In genomic region chr10:74683067-74683466, GRCh38 we compare ENCODE assay signal across 23 cellular contexts.
A peak's percentile ranks its signal among the peaks of the same experiment; 100 is the strongest.
DNase-seq lines count a peak whose midpoint lies in the region; ATAC-seq and TF ChIP-seq lines count a peak whose summit lies in the region.
"Had no signal": no experiment of that assay in that cellular context is flagged by ENCODE, and none has a peak within 500 bp of the region (broad histone marks: within the 10 kb centered on the region; RNA-seq: fewer than 3 reads in every experiment).

No MANE protein-coding gene starts in this region.

- peaks cover 17% of the 10 kb centered on the region for H3K4me1 Mint-ChIP-seq in T-helper 2 cell treated with Interferon-gamma antibody and Interleukin-4, amounts not matched to agents 5 μg/mL and 100 μg/mL, for 36 hours (ENCODE audit: low read depth)

- H3K4me1 ChIP-seq in Karpas-422 (ENCODE audit: low read length) (peaks cover 32% of the 10 kb centered on the region), body of pancreas (peaks cover 32% of the 10 kb centered on the region), mesenchymal stem cell (ENCODE audit: control insufficient read depth, insufficient read depth, low read depth, low read length) (no peaks in the 10 kb centered on the region)
- H3K4me1 ChIP-seq: colonic mucosa, SJSA1, upper lobe of left lung had no signal

- H4K91ac ChIP-seq in mesenchymal stem cell (ENCODE audit: low read length), result no peak overlapping the region

- H3K27ac ChIP-seq in Karpas-422 (ENCODE audit: low read length) (peak overlapping the region; percentile 86), body of pancreas (peak overlapping the region in 3 of 4 donors; percentile 3 to 29 (median 28)), mesenchymal stem cell (ENCODE audit: low read length, poor library complexity, severe bottlenecking) (no peak overlapping the region)
- H3K27ac ChIP-seq: SJSA1, upper lobe of left lung had no signal

- H4K20me1 ChIP-seq in Karpas-422 (ENCODE audit: insufficient read depth, low read depth, low read length), result no peaks in the 10 kb centered on the region

- no peak overlapping the region for H3K4me3 Mint-ChIP-seq in T-helper 2 cell treated with Interferon-gamma antibody and Interleukin-4, amounts not matched to agents 5 μg/mL and 100 μg/mL, for 36 hours
- H3K4me3 Mint-ChIP-seq: activated naive CD4-positive, alpha-beta T cell treated with anti-CD3 and anti-CD28 coated beads, Interleukin-2, amount 50 U/mL, for 24 hours; IgD-negative memory B cell; naive thymus-derived CD8-positive, alpha-beta T cell had no signal

- H3K4me3 ChIP-seq in GM12865 (ENCODE audit: low read depth, low read length), result no peak overlapping the region
- H3K4me3 ChIP-seq in Karpas-422 (ENCODE audit: low read length), result 0 out of 2 replicates have a peak overlapping the region, but pooled peaks have one; percentile 40
- H3K4me3 ChIP-seq in body of pancreas, result no peak overlapping the region
- no peak overlapping the region for H3K4me3 ChIP-seq in mesenchymal stem cell (ENCODE audit: insufficient read depth in 1 of 2, low read depth in 1 of 2, low read length in 2 of 2)
- H3K4me3 ChIP-seq: colonic mucosa, MG63, SJSA1, stomach, upper lobe of left lung had no signal

- H3K36me3 Mint-ChIP-seq in T-helper 2 cell treated with Interferon-gamma antibody and Interleukin-4, amounts not matched to agents 5 μg/mL and 100 μg/mL, for 36 hours (ENCODE audit: low read depth), result peaks cover 5% of the 10 kb centered on the region

- H3K27me3 Mint-ChIP-seq in T-helper 2 cell treated with Interferon-gamma antibody and Interleukin-4, amounts not matched to agents 5 μg/mL and 100 μg/mL, for 36 hours (ENCODE audit: low read depth), result no peaks in the 10 kb centered on the region
- H3K27me3 Mint-ChIP-seq: activated naive CD4-positive, alpha-beta T cell treated with anti-CD3 and anti-CD28 coated beads, Interleukin-2, amount 50 U/mL, for 24 hours; IgD-negative memory B cell; naive thymus-derived CD8-positive, alpha-beta T cell had no signal

- no peak overlapping the region for H3K4ac ChIP-seq in mesenchymal stem cell (ENCODE audit: low read depth in 1 of 2, low read length in 2 of 2)

- H3K9me3 Mint-ChIP-seq in T-helper 2 cell treated with Interferon-gamma antibody and Interleukin-4, amounts not matched to agents 5 μg/mL and 100 μg/mL, for 36 hours, result no peaks in the 10 kb centered on the region
- H3K9me3 Mint-ChIP-seq: activated naive CD4-positive, alpha-beta T cell treated with anti-CD3 and anti-CD28 coated beads, Interleukin-2, amount 50 U/mL, for 24 hours; IgD-negative memory B cell; naive thymus-derived CD8-positive, alpha-beta T cell had no signal

- no peak overlapping the region for H4K8ac ChIP-seq in mesenchymal stem cell (ENCODE audit: low read length)

- H2BK5ac ChIP-seq in mesenchymal stem cell (ENCODE audit: low read depth, low read length, poor library complexity, severe bottlenecking), result no peak overlapping the region

- no peaks in the 10 kb centered on the region for H3K79me1 ChIP-seq in mesenchymal stem cell (replicated peaks; ENCODE audit: low read length, poor library complexity, severe bottlenecking)

- DNase-seq in GM12865 (ENCODE audit: low read depth), result peak; percentile 43
- peak; percentile 60 for DNase-seq in Karpas-422
- no peak for DNase-seq in body of pancreas
- peak; percentile 19 for DNase-seq in mesenchymal stem cell
- no peak for DNase-seq in HEK293T (ENCODE audit: extremely low spot score)
- DNase-seq in T-helper 2 cell treated with Interferon-gamma antibody and Interleukin-4, amounts not matched to agents 5 μg/mL and 100 μg/mL, for 36 hours (ENCODE audit: low spot score), result no peak
- DNase-seq: activated T-cell treated with anti-CD3 and anti-CD28 coated beads, Interleukin-2, amount 50 U/mL, for 48 hours; AML-193; colonic mucosa; hypothalamus; MG63; naive thymus-derived CD8-positive, alpha-beta T cell; NCI-H1930; NCI-H446 treated with DMSO at 0.1 percent for 48 hours; stimulated activated CD4-positive, alpha-beta T cell treated with anti-CD3 and anti-CD28 coated beads, Interleukin-2, amount 100 ng/mL, for 24 hours; stomach; upper lobe of left lung had no signal

- H3K9ac ChIP-seq in Karpas-422 (ENCODE audit: low read length), result peak overlapping the region; percentile 58
- no peak overlapping the region for H3K9ac ChIP-seq in mesenchymal stem cell (ENCODE audit: low read length)

- H2BK120ac ChIP-seq in mesenchymal stem cell (ENCODE audit: low read depth, low read length), result no peak overlapping the region

- H3K27me3 ChIP-seq in Karpas-422 (ENCODE audit: low read length) (no peaks in the 10 kb centered on the region), body of pancreas (no peaks in the 10 kb centered on the region), mesenchymal stem cell (ENCODE audit: control insufficient read depth in 1 of 2, insufficient read depth in 1 of 2, low read length in 2 of 2) (no peaks in the 10 kb centered on the region)
- H3K27me3 ChIP-seq: colonic mucosa, MG63, SJSA1, stomach, upper lobe of left lung had no signal

- no peak overlapping the region for H3K27ac Mint-ChIP-seq in T-helper 2 cell treated with Interferon-gamma antibody and Interleukin-4, amounts not matched to agents 5 μg/mL and 100 μg/mL, for 36 hours
- H3K27ac Mint-ChIP-seq: activated naive CD4-positive, alpha-beta T cell treated with anti-CD3 and anti-CD28 coated beads, Interleukin-2, amount 50 U/mL, for 24 hours had no signal

- no peak overlapping the region for H3K14ac ChIP-seq in mesenchymal stem cell (ENCODE audit: low read length in 2 of 2)

- POLR2A ChIA-PET in HEK293T (lab: Yijun Ruan, JAX), result interaction anchor here (1.1 kb wide), 1 partner anchor 81 kb away, joined by 3 read pairs; no protein-coding TSS in a partner anchor

- no peak overlapping the region for H3K23ac ChIP-seq in mesenchymal stem cell (ENCODE audit: low read length in 2 of 2)

- ATAC-seq in body of pancreas, result no peak
- ATAC-seq in GM19351 (IDR thresholded peaks at IDR 0.05; ENCODE audit: unreplicated experiment), result no peak
- ATAC-seq: activated CD4-positive, CD25-positive, alpha-beta regulatory T cell treated with anti-CD3 and anti-CD28 coated beads, Interleukin-2, amount 50 U/mL, for 24 hours; HCT116 had no signal

- no peaks in the 10 kb centered on the region for H3K36me3 ChIP-seq in Karpas-422 (ENCODE audit: insufficient read depth, low read length)
- H3K36me3 ChIP-seq in body of pancreas (replicated peaks in 1 of 2; ENCODE audit: insufficient read depth in 1 of 2, low read depth in 2 of 2), result no peaks in the 10 kb centered on the region
- H3K36me3 ChIP-seq in mesenchymal stem cell (ENCODE audit: control insufficient read depth in 1 of 2, insufficient read depth in 2 of 2, low read depth in 1 of 2, low read length in 2 of 2), result peaks cover 0 to 17% of the 10 kb centered on the region in 2 experiments
- H3K36me3 ChIP-seq: colonic mucosa, MG63, SJSA1, stomach, upper lobe of left lung had no signal

- H3K4me2 ChIP-seq in Karpas-422 (ENCODE audit: low read depth, low read length, poor library complexity, severe bottlenecking) (peak overlapping the region; percentile 73), mesenchymal stem cell (ENCODE audit: low read length, poor library complexity, severe bottlenecking) (no peak overlapping the region)

- H2BK12ac ChIP-seq in mesenchymal stem cell (ENCODE audit: low read length in 2 of 2), result no peak overlapping the region

- CTCF ChIA-PET in HEK293T (lab: Yijun Ruan, JAX), result no interaction called here

- no peaks in the 10 kb centered on the region for H3K79me2 ChIP-seq in Karpas-422 (ENCODE audit: low read length)

- H3K18ac ChIP-seq in mesenchymal stem cell (ENCODE audit: low read depth in 1 of 2, low read length in 2 of 2), result no peak overlapping the region

- H2AFZ ChIP-seq in Karpas-422 (ENCODE audit: low read length) (peak overlapping the region; percentile 74), mesenchymal stem cell (ENCODE audit: low read depth, low read length) (no peak overlapping the region)

- H2BK15ac ChIP-seq in mesenchymal stem cell (ENCODE audit: low read depth, poor library complexity, severe bottlenecking), result no peak overlapping the region

- TF ChIP-seq CTCF in GM12865 (IDR thresholded peaks at IDR 0.05; ENCODE audit: insufficient read depth, low read depth, low read length, missing control alignments) (no peak), body of pancreas (IDR thresholded peaks at IDR 0.05) (no peak)

- intact Hi-C loops in body of pancreas (cut with DNase I), result no loop called here

- no peak overlapping the region for H2AK5ac ChIP-seq in mesenchymal stem cell (ENCODE audit: low read length, severe bottlenecking)

- H3K9me3 ChIP-seq in Karpas-422 (ENCODE audit: low read length) (no peaks in the 10 kb centered on the region), body of pancreas (no peaks in the 10 kb centered on the region), mesenchymal stem cell (ENCODE audit: control insufficient read depth, low read length) (no peaks in the 10 kb centered on the region)
- H3K9me3 ChIP-seq: colonic mucosa, MG63, SJSA1, stomach, upper lobe of left lung had no signal

- TF ChIP-seq POLR2A in body of pancreas (IDR thresholded peaks at IDR 0.05), result no peak

- H3K9me2 ChIP-seq in Karpas-422 (replicated peaks; ENCODE audit: insufficient read depth, low read length), result no peaks in the 10 kb centered on the region

TF ChIP-seq in HEK293T, 16 proteins besides CTCF, POLR2A, EP300 and RAD21:
- TF ChIP-seq HDGF (IDR thresholded peaks at IDR 0.05; ENCODE audit: borderline replicate concordance), result no peak
- no peak for TF ChIP-seq BHLHE40 (IDR thresholded peaks at IDR 0.05; ENCODE audit: borderline replicate concordance)
- no peak for TF ChIP-seq FOXM1 (IDR thresholded peaks at IDR 0.05; ENCODE audit: borderline replicate concordance)
- TF ChIP-seq FOXK2 (IDR thresholded peaks at IDR 0.05), result no peak
- TF ChIP-seq TARDBP (IDR thresholded peaks at IDR 0.05), result no peak
- TF ChIP-seq LEF1 (IDR thresholded peaks at IDR 0.05; ENCODE audit: borderline replicate concordance), result no peak
- no peak for TF ChIP-seq FOXA1 (IDR thresholded peaks at IDR 0.05)
- TF ChIP-seq ZNF384 (IDR thresholded peaks at IDR 0.05), result no peak
- no peak for TF ChIP-seq NFRKB (IDR thresholded peaks at IDR 0.05)
- no peak for TF ChIP-seq SUZ12 (IDR thresholded peaks at IDR 0.05)

Comparison
In these comparisons a context has a peak if more than half of its experiments do, and no peak if none do; other contexts are left out.
1. DNase-seq: peak in GM12865 (single experiment), Karpas-422 (single experiment) and mesenchymal stem cell (single experiment); none in body of pancreas (0 of 4), HEK293T (single experiment) and T-helper 2 cell treated with Interferon-gamma antibody and Interleukin-4, amounts not matched to agents 5 μg/mL and 100 μg/mL, for 36 hours (single experiment).